ENCODE assay signal across 15 cellular contexts in genomic region chr11:11605181-11605580, GRCh38.
"Had no signal": no experiment of that assay in that cellular context is flagged by ENCODE, and none has a peak within 500 bp of the region (broad histone marks: within the 10 kb centered on the region; RNA-seq: fewer than 3 reads in every experiment).

No MANE protein-coding gene starts in this region.

- H3K4me1 ChIP-seq: psoas muscle, right lobe of liver had no signal

- ATAC-seq: natural killer cell treated with Interleukin-12 subunit alpha and Interleukin-12 subunit beta and Interleukin-15 and Interleukin-18, amount 100 ng/mL, for 72 hours; psoas muscle; right lobe of liver; upper lobe of right lung had no signal

- H3K9me3 ChIP-seq: esophagus squamous epithelium, psoas muscle, right lobe of liver, suprapubic skin, upper lobe of right lung had no signal

- H3K27ac Mint-ChIP-seq: activated naive CD8-positive, alpha-beta T cell treated with anti-CD3 and anti-CD28 coated beads, Interleukin-2, amount 10 ng/mL, durations not matched to agents 7 days and 5 days; natural killer cell treated with Interleukin-12 subunit alpha and Interleukin-12 subunit beta and Interleukin-15 and Interleukin-18, amount 100 ng/mL, for 72 hours; stimulated activated naive CD8-positive, alpha-beta T cell treated with anti-CD3 and anti-CD28 coated beads, Interleukin-15, Interleukin-2, amounts not matched to agents 100 ng/mL and 50 ng/mL, for 24 hours; T-helper 2 cell treated with Interferon-gamma antibody and Interleukin-4, amounts not matched to agents 5 μg/mL and 100 μg/mL, for 36 hours had no signal

- H3K9me3 Mint-ChIP-seq: activated naive CD8-positive, alpha-beta T cell treated with anti-CD3 and anti-CD28 coated beads, Interleukin-2, amount 10 ng/mL, durations not matched to agents 7 days and 5 days; central memory CD8-positive, alpha-beta T cell; natural killer cell treated with Interleukin-12 subunit alpha and Interleukin-12 subunit beta and Interleukin-15 and Interleukin-18, amount 100 ng/mL, for 72 hours; stimulated activated naive CD8-positive, alpha-beta T cell treated with anti-CD3 and anti-CD28 coated beads, Interleukin-15, Interleukin-2, amounts not matched to agents 100 ng/mL and 50 ng/mL, for 24 hours; T-helper 2 cell treated with Interferon-gamma antibody and Interleukin-4, amounts not matched to agents 5 μg/mL and 100 μg/mL, for 36 hours had no signal

- H3K36me3 Mint-ChIP-seq: activated naive CD8-positive, alpha-beta T cell treated with anti-CD3 and anti-CD28 coated beads, Interleukin-2, amount 10 ng/mL, durations not matched to agents 7 days and 5 days had no signal

- H3K4me1 Mint-ChIP-seq: activated naive CD8-positive, alpha-beta T cell treated with anti-CD3 and anti-CD28 coated beads, Interleukin-2, amount 10 ng/mL, durations not matched to agents 7 days and 5 days; central memory CD8-positive, alpha-beta T cell had no signal

- DNase-seq: activated CD4-positive, alpha-beta T cell treated with anti-CD3 and anti-CD28 coated beads, Interleukin-2, amount 50 U/mL, for 1 hour; activated CD8-positive, alpha-beta memory T cell treated with anti-CD3 and anti-CD28 coated beads for 24 hours; activated naive CD8-positive, alpha-beta T cell treated with anti-CD3 and anti-CD28 coated beads, Interleukin-2, amount 10 ng/mL, durations not matched to agents 7 days and 5 days; esophagus squamous epithelium; glutamatergic neuron; kidney glomerular epithelial cell; psoas muscle; right lobe of liver; upper lobe of right lung had no signal

- H3K27me3 ChIP-seq: esophagus squamous epithelium, right lobe of liver, suprapubic skin, upper lobe of right lung had no signal

- H3K27ac ChIP-seq: esophagus squamous epithelium, psoas muscle, right lobe of liver, suprapubic skin, upper lobe of right lung had no signal

- H3K36me3 ChIP-seq: esophagus squamous epithelium, right lobe of liver, suprapubic skin, upper lobe of right lung had no signal

- H3K4me3 ChIP-seq: coronary artery, esophagus squamous epithelium, psoas muscle, right lobe of liver, suprapubic skin, upper lobe of right lung had no signal

- H3K4me3 Mint-ChIP-seq: activated naive CD8-positive, alpha-beta T cell treated with anti-CD3 and anti-CD28 coated beads, Interleukin-2, amount 10 ng/mL, durations not matched to agents 7 days and 5 days; central memory CD8-positive, alpha-beta T cell; natural killer cell treated with Interleukin-12 subunit alpha and Interleukin-12 subunit beta and Interleukin-15 and Interleukin-18, amount 100 ng/mL, for 72 hours; stimulated activated naive CD8-positive, alpha-beta T cell treated with anti-CD3 and anti-CD28 coated beads, Interleukin-15, Interleukin-2, amounts not matched to agents 100 ng/mL and 50 ng/mL, for 24 hours; T-helper 2 cell treated with Interferon-gamma antibody and Interleukin-4, amounts not matched to agents 5 μg/mL and 100 μg/mL, for 36 hours had no signal
